Comparison of ENCODE assay signal across 8 cellular contexts in genomic region chr1:7940745-7941436, GRCh38. TPM values are rescaled to one million over a fixed set of nuclear protein-coding genes. Genes with fewer than 3 reads are reported as not detected.
DNase-seq lines count a peak whose midpoint lies in the region; ATAC-seq and TF ChIP-seq lines count a peak whose summit lies in the region.

Gene TNFRSF9 (minus strand): TSS chr1:7940839. CDS start chr1:7939994, 845 bp downstream.

- no peak for TF ChIP-seq CTCF in progenitor cell of endocrine pancreas (IDR thresholded peaks at IDR 0.05; ENCODE audit: unreplicated experiment)

- no peaks in the 10 kb centered on the region for H3K27me3 Mint-ChIP-seq in activated CD8-positive, alpha-beta memory T cell treated with anti-CD3 and anti-CD28 coated beads, Interleukin-2, amount 10 ng/mL, durations not matched to agents 7 days and 5 days
- H3K27me3 Mint-ChIP-seq in immature natural killer cell (ENCODE audit: low read depth in 3 of 3) = peaks cover 0 to 6% (median 2%) of the 10 kb centered on the region in 3 donors
- H3K27me3 Mint-ChIP-seq in progenitor cell of endocrine pancreas = peaks cover 63% of the 10 kb centered on the region

- H3K9me3 Mint-ChIP-seq in activated CD8-positive, alpha-beta memory T cell treated with anti-CD3 and anti-CD28 coated beads, Interleukin-2, amount 10 ng/mL, durations not matched to agents 7 days and 5 days (ENCODE audit: low read depth) = no peaks in the 10 kb centered on the region
- H3K9me3 Mint-ChIP-seq in immature natural killer cell = no peaks in the 10 kb centered on the region
- H3K9me3 Mint-ChIP-seq in progenitor cell of endocrine pancreas (ENCODE audit: low read depth) = no peaks in the 10 kb centered on the region

- H3K36me3 Mint-ChIP-seq in activated CD8-positive, alpha-beta memory T cell treated with anti-CD3 and anti-CD28 coated beads, Interleukin-2, amount 10 ng/mL, durations not matched to agents 7 days and 5 days = peaks cover 13% of the 10 kb centered on the region
- no peaks in the 10 kb centered on the region for H3K36me3 Mint-ChIP-seq in immature natural killer cell
- no peaks in the 10 kb centered on the region for H3K36me3 Mint-ChIP-seq in progenitor cell of endocrine pancreas (ENCODE audit: insufficient read depth)

- CTCF ChIA-PET in activated CD8-positive, alpha-beta memory T cell treated with anti-CD3 and anti-CD28 coated beads, Interleukin-2, amount 10 ng/mL, durations not matched to agents 7 days and 5 days (lab: Charles Lee) = interaction anchor here (0.9 to 4.4 kb wide), 6 partner anchors 8 to 272 kb away, joined by 3 to 24 read pairs (median 6); no protein-coding TSS in a partner anchor

- H3K4me3 Mint-ChIP-seq in activated CD8-positive, alpha-beta memory T cell treated with anti-CD3 and anti-CD28 coated beads, Interleukin-2, amount 10 ng/mL, durations not matched to agents 7 days and 5 days = peak within 1 kb of the TSS; percentile 71
- H3K4me3 Mint-ChIP-seq in immature natural killer cell (peak within 1 kb of the TSS; percentile 82 to 98 (median 93)), progenitor cell of endocrine pancreas (ENCODE audit: low read depth) (no peak within 1 kb of the TSS)

- peak within 1 kb of the TSS; percentile 71 for H3K27ac Mint-ChIP-seq in activated CD8-positive, alpha-beta memory T cell treated with anti-CD3 and anti-CD28 coated beads, Interleukin-2, amount 10 ng/mL, durations not matched to agents 7 days and 5 days
- H3K27ac Mint-ChIP-seq in immature natural killer cell (peak within 1 kb of the TSS; percentile 0 to 92 (median 82)), progenitor cell of endocrine pancreas (no peak within 1 kb of the TSS)

- ATAC-seq in activated CD8-positive, alpha-beta memory T cell treated with anti-CD3 and anti-CD28 coated beads, Interleukin-2, amount 10 ng/mL, durations not matched to agents 7 days and 5 days = peak; percentile 79

- DNase-seq in NK-92 treated with Interleukin-12 subunit alpha and Interleukin-12 subunit beta, amount 100 ng/mL, for 24 hours (lab: John Stamatoyannopoulos, UW) = peak; percentile 19
- DNase-seq in NK-92 (lab: John Stamatoyannopoulos, UW; ENCODE audit: unreplicated experiment) (no peak), immature natural killer cell (peak in 2 of 3 donors; percentile 32 to 33), mucosa of gallbladder (ENCODE audit: low spot score) (no peak), progenitor cell of endocrine pancreas (ENCODE audit: low spot score, unreplicated experiment) (no peak), NOMO-1 treated with DMSO at 0.1 percent for 48 hours (lab: John Stamatoyannopoulos, UW; ENCODE audit: unreplicated experiment) (no peak)
- peak; percentile 83 for DNase-seq in activated CD8-positive, alpha-beta memory T cell treated with anti-CD3 and anti-CD28 coated beads, Interleukin-2, amount 10 ng/mL, durations not matched to agents 7 days and 5 days
- peak; percentile 33 to 57 for DNase-seq in stimulated activated CD8-positive, alpha-beta memory T cell treated with anti-CD3 and anti-CD28 coated beads, Interleukin-4, amount 100 ng/mL, for 1 hour (ENCODE audit: low read depth in 2 of 2, low spot score in 1 of 2)

- H3K4me1 Mint-ChIP-seq in activated CD8-positive, alpha-beta memory T cell treated with anti-CD3 and anti-CD28 coated beads, Interleukin-2, amount 10 ng/mL, durations not matched to agents 7 days and 5 days = peaks cover 62% of the 10 kb centered on the region
- H3K4me1 Mint-ChIP-seq in immature natural killer cell (peaks cover 39 to 55% of the 10 kb centered on the region in 2 donors), progenitor cell of endocrine pancreas (ENCODE audit: low read depth) (no peaks in the 10 kb centered on the region)

RNA-seq across cellular contexts. Expression of gene TNFRSF9, which starts in this region (rescaled TPM):
- total RNA-seq in activated CD8-positive, alpha-beta memory T cell treated with anti-CD3 and anti-CD28 coated beads, Interleukin-2, amount 10 ng/mL, durations not matched to agents 7 days and 5 days = 10 to 100 TPM; 19.2 to 68.1 TPM
- polyA plus RNA-seq in immature natural killer cell = 10 to 100 TPM in 2 of 3 donors, 1 to 10 TPM in 1; 6.5 to 21.9 (median 10.9) TPM
- 0.35 TPM for total RNA-seq in mucosa of gallbladder
- total RNA-seq in progenitor cell of endocrine pancreas = 0.27 and 0.60 TPM in 2 replicates

Comparison
In these comparisons a context has a peak if more than half of its experiments do, and no peak if none do; other contexts are left out.
1. RNA of gene TNFRSF9 (total RNA-seq): 19.2 to 68.1 TPM in activated CD8-positive, alpha-beta memory T cell treated with anti-CD3 and anti-CD28 coated beads, Interleukin-2, amount 10 ng/mL, durations not matched to agents 7 days and 5 days; 0.27 to 0.60 TPM in progenitor cell of endocrine pancreas and 0.35 TPM in mucosa of gallbladder (single experiment); every median in the first group is over 10 times any median in the second.
2. DNase-seq: peak in NK-92 treated with Interleukin-12 subunit alpha and Interleukin-12 subunit beta, amount 100 ng/mL, for 24 hours (single experiment), activated CD8-positive, alpha-beta memory T cell treated with anti-CD3 and anti-CD28 coated beads, Interleukin-2, amount 10 ng/mL, durations not matched to agents 7 days and 5 days (single experiment), immature natural killer cell (2 of 3) and stimulated activated CD8-positive, alpha-beta memory T cell treated with anti-CD3 and anti-CD28 coated beads, Interleukin-4, amount 100 ng/mL, for 1 hour (2 of 2); none in NK-92 (single experiment), mucosa of gallbladder (single experiment), progenitor cell of endocrine pancreas (single experiment) and NOMO-1 treated with DMSO at 0.1 percent for 48 hours (single experiment).